21 cellular contexts compared by ENCODE assay signal in the genomic region with DNA sequence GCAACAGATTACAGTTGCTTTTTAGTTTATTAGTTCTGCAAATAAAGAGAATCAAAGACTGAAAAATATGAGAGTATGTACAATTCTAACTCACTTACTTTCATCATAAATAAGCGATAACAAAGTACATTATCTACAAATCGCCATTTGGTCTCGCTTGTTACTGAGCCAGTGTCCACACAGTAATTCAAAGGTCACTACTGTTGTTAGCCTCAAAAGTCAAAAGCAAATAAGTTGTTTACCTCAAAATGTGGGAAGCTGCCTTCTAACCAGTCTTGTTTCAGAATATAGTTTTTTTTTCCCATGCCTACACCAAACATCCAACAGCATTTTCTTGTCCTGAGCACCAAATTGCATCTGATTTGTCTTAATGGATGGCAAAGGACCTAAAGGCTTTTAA.
"Had no signal": no experiment of that assay in that cellular context is flagged by ENCODE, and none has a peak within 500 bp of the region (broad histone marks: within the 10 kb centered on the region; RNA-seq: fewer than 3 reads in every experiment).

No MANE protein-coding gene starts in this region.

- H3K27me3 Mint-ChIP-seq: IgD-negative memory B cell had no signal

- H3K36me3 Mint-ChIP-seq: IgD-negative memory B cell had no signal

- H3K4me1 ChIP-seq: SJSA1 had no signal

- H3K4me1 Mint-ChIP-seq: IgD-negative memory B cell had no signal

- H3K27ac ChIP-seq: KMS-11, SJSA1 had no signal

- FAIRE-seq: K562, RCC 7860 had no signal

- H3K27me3 ChIP-seq: SJSA1 had no signal

- H3K4me3 ChIP-seq: K562, SJSA1, SK-N-MC had no signal

- H3K36me3 ChIP-seq: SJSA1 had no signal

- H3K4me2 ChIP-seq: KMS-11 had no signal

- H3K9me3 ChIP-seq: SJSA1 had no signal

- H3K4me3 Mint-ChIP-seq: IgD-negative memory B cell had no signal

- ATAC-seq: K562 had no signal

- DNase-seq: Kasumi-1, NCI-H1092, NCI-H1436, NCI-H187, NCI-H2029, NCI-H2081 treated with DMSO at 0.1 percent for 48 hours, NCI-H2171, NCI-H226, NCI-H446, NCI-H510A, NCI-H524 treated with DMSO at 0.1 percent for 48 hours, NCI-H774, Right ventricle myocardium superior, RPMI8226, SIG-M5 had no signal

- H3K9ac ChIP-seq: KMS-11 had no signal
